Comparison of ENCODE assay signal across 1 cellular context in the genomic region with DNA sequence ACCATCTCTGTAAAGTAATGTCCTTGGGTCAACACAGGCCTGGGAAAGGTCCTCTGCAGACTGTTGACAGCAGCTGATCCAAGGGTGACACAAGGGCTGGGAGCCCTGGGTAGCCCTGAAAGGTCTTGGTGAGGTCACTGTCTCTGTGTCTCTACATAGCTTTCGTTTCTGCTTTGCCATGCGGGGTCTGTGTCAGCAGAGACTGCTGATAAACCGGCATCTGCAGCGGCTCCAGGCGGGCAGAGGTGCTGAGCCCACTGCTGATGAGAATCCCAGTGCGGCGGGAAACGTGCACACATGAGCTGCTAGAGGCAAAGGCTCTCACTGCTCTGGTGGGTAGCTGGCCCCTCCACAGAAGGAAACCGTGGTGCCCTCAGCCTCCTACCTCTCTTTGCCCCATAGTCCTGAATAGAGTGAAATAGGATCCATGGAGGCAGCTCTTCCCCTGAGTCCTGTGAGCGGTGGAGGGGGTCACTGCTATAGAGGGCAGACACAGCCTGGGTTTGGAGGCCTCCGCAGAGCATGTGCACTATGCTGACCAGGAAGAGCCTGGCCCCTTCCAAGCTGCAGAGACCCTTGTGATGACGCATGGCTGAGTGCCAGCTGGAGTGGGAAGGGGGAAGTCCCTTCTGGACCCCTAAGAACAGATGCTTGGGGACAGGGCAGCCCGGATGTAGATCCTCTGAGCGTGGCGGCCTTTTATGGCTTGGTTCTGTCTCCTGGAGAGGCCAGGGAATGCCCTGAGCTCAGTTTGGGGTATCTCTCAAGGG.
TF ChIP-seq lines count a peak whose summit lies in the region.

No MANE protein-coding gene starts in this region.

TF ChIP-seq in WTC11, 78 proteins besides CTCF, POLR2A, EP300 and RAD21:
- TF ChIP-seq, protein P1, sequence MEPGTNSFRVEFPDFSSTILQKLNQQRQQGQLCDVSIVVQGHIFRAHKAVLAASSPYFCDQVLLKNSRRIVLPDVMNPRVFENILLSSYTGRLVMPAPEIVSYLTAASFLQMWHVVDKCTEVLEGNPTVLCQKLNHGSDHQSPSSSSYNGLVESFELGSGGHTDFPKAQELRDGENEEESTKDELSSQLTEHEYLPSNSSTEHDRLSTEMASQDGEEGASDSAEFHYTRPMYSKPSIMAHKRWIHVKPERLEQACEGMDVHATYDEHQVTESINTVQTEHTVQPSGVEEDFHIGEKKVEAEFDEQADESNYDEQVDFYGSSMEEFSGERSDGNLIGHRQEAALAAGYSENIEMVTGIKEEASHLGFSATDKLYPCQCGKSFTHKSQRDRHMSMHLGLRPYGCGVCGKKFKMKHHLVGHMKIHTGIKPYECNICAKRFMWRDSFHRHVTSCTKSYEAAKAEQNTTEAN (CRISPR knock-in tag; IDR thresholded peaks at IDR 0.05), result no peak
- no peak for TF ChIP-seq RORB (CRISPR knock-in tag; IDR thresholded peaks at IDR 0.05)
- TF ChIP-seq CBFB (CRISPR knock-in tag; IDR thresholded peaks at IDR 0.05; ENCODE audit: low read depth), result no peak
- no peak for TF ChIP-seq ZNF671 (CRISPR knock-in tag; IDR thresholded peaks at IDR 0.05)
- TF ChIP-seq, protein P2, sequence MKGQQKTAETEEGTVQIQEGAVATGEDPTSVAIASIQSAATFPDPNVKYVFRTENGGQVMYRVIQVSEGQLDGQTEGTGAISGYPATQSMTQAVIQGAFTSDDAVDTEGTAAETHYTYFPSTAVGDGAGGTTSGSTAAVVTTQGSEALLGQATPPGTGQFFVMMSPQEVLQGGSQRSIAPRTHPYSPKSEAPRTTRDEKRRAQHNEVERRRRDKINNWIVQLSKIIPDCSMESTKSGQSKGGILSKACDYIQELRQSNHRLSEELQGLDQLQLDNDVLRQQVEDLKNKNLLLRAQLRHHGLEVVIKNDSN (CRISPR knock-in tag; IDR thresholded peaks at IDR 0.05), result no peak
- TF ChIP-seq, protein P3, sequence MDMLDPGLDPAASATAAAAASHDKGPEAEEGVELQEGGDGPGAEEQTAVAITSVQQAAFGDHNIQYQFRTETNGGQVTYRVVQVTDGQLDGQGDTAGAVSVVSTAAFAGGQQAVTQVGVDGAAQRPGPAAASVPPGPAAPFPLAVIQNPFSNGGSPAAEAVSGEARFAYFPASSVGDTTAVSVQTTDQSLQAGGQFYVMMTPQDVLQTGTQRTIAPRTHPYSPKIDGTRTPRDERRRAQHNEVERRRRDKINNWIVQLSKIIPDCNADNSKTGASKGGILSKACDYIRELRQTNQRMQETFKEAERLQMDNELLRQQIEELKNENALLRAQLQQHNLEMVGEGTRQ (CRISPR knock-in tag; IDR thresholded peaks at IDR 0.05), result no peak
- TF ChIP-seq ZNF138 (CRISPR knock-in tag; conservative IDR thresholded peaks at IDR 0.05), result no peak
- TF ChIP-seq, protein P4, sequence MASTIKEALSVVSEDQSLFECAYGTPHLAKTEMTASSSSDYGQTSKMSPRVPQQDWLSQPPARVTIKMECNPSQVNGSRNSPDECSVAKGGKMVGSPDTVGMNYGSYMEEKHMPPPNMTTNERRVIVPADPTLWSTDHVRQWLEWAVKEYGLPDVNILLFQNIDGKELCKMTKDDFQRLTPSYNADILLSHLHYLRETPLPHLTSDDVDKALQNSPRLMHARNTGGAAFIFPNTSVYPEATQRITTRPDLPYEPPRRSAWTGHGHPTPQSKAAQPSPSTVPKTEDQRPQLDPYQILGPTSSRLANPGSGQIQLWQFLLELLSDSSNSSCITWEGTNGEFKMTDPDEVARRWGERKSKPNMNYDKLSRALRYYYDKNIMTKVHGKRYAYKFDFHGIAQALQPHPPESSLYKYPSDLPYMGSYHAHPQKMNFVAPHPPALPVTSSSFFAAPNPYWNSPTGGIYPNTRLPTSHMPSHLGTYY (CRISPR knock-in tag; IDR thresholded peaks at IDR 0.05), result no peak
- TF ChIP-seq, protein P5, sequence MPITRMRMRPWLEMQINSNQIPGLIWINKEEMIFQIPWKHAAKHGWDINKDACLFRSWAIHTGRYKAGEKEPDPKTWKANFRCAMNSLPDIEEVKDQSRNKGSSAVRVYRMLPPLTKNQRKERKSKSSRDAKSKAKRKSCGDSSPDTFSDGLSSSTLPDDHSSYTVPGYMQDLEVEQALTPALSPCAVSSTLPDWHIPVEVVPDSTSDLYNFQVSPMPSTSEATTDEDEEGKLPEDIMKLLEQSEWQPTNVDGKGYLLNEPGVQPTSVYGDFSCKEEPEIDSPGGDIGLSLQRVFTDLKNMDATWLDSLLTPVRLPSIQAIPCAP (CRISPR knock-in tag; IDR thresholded peaks at IDR 0.05), result no peak
- TF ChIP-seq JAZF1 (CRISPR knock-in tag; IDR thresholded peaks at IDR 0.05), result no peak
- TF ChIP-seq KAT7 (CRISPR knock-in tag; IDR thresholded peaks at IDR 0.05; ENCODE audit: borderline replicate concordance), result no peak
- TF ChIP-seq, protein P6, sequence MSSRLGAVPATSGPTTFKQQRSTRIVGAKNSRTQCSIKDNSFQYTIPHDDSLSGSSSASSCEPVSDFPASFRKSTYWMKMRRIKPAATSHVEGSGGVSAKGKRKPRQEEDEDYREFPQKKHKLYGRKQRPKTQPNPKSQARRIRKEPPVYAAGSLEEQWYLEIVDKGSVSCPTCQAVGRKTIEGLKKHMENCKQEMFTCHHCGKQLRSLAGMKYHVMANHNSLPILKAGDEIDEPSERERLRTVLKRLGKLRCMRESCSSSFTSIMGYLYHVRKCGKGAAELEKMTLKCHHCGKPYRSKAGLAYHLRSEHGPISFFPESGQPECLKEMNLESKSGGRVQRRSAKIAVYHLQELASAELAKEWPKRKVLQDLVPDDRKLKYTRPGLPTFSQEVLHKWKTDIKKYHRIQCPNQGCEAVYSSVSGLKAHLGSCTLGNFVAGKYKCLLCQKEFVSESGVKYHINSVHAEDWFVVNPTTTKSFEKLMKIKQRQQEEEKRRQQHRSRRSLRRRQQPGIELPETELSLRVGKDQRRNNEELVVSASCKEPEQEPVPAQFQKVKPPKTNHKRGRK (CRISPR knock-in tag; IDR thresholded peaks at IDR 0.05; ENCODE audit: borderline replicate concordance), result no peak
- no peak for TF ChIP-seq MYBL2 (CRISPR knock-in tag; IDR thresholded peaks at IDR 0.05)
- TF ChIP-seq, protein P7, sequence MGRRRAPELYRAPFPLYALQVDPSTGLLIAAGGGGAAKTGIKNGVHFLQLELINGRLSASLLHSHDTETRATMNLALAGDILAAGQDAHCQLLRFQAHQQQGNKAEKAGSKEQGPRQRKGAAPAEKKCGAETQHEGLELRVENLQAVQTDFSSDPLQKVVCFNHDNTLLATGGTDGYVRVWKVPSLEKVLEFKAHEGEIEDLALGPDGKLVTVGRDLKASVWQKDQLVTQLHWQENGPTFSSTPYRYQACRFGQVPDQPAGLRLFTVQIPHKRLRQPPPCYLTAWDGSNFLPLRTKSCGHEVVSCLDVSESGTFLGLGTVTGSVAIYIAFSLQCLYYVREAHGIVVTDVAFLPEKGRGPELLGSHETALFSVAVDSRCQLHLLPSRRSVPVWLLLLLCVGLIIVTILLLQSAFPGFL (CRISPR knock-in tag; IDR thresholded peaks at IDR 0.05; ENCODE audit: borderline replicate concordance), result no peak
- TF ChIP-seq, protein P8, sequence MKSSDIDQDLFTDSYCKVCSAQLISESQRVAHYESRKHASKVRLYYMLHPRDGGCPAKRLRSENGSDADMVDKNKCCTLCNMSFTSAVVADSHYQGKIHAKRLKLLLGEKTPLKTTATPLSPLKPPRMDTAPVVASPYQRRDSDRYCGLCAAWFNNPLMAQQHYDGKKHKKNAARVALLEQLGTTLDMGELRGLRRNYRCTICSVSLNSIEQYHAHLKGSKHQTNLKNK (CRISPR knock-in tag; IDR thresholded peaks at IDR 0.05), result no peak
- TF ChIP-seq GTF2I (CRISPR knock-in tag; conservative IDR thresholded peaks at IDR 0.05), result no peak
- TF ChIP-seq TP53 (CRISPR knock-in tag; IDR thresholded peaks at IDR 0.05), result no peak
- no peak for TF ChIP-seq NR1H2 (CRISPR knock-in tag; IDR thresholded peaks at IDR 0.05)
- no peak for TF ChIP-seq FOXJ3 (CRISPR knock-in tag; IDR thresholded peaks at IDR 0.05; ENCODE audit: borderline replicate concordance)
- TF ChIP-seq, protein P9, sequence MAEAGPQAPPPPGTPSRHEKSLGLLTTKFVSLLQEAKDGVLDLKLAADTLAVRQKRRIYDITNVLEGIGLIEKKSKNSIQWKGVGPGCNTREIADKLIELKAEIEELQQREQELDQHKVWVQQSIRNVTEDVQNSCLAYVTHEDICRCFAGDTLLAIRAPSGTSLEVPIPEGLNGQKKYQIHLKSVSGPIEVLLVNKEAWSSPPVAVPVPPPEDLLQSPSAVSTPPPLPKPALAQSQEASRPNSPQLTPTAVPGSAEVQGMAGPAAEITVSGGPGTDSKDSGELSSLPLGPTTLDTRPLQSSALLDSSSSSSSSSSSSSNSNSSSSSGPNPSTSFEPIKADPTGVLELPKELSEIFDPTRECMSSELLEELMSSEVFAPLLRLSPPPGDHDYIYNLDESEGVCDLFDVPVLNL (CRISPR knock-in tag; IDR thresholded peaks at IDR 0.05; ENCODE audit: borderline replicate concordance, low read depth), result no peak
TF ChIP-seq in WTC11: peak in this region for 0.
